ENCODE assay signal across 23 cellular contexts in the genomic region with DNA sequence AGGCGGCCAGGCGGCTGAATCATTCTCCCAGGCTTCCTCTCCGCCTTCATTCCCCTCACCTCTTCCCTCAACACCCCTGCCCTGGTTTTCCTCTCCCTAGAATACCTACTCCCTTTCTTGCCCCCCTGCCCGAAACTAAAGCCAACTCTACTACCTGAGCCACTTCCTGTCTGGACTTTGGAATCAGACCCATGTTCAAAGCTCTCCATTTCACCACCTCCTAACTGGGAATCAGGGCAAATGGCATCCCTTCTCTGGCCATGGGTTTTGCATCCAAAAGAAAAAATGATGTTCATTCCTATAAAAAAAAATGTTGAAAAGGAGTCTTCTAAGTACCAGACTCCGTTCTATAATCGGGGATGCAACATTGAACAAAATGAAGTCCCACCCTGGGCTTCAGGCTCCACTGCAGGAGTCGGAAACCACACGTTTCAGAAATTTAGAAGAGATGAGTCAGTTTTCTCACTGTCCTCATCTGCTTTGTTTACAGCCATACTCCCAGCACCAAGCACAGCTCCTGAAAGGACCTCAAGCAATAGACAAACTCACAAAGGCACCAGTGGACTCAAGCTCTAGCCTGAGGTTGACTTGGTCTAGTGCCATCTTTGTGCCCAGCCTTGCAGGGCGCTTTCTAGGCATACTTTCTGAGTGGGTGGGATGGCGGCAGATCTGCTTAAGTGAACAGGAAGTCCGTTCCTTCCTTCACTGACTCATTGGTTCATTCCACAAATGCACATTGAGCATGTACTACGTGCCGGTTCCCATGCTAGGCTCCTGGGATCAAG.
A peak's percentile ranks its signal among the peaks of the same experiment; 100 is the strongest.
DNase-seq lines count a peak whose midpoint lies in the region; ATAC-seq, FAIRE-seq and TF ChIP-seq lines count a peak whose summit lies in the region.
"Had no signal": no experiment of that assay in that cellular context is flagged by ENCODE, and none has a peak within 500 bp of the region (broad histone marks: within the 10 kb centered on the region; RNA-seq: fewer than 3 reads in every experiment).

No MANE protein-coding gene starts in this region.

- H2AFZ ChIP-seq in astrocyte (ENCODE audit: low read depth, low read length) (no peak overlapping the region), osteoblast (ENCODE audit: low read length) (no peak overlapping the region)

- H3K4me3 ChIP-seq in astrocyte (ENCODE audit: insufficient read depth, low read depth, low read length) (no peak overlapping the region), osteoblast (ENCODE audit: insufficient read depth, low read length) (no peak overlapping the region), gastroesophageal sphincter (no peak overlapping the region)
- H3K4me3 ChIP-seq: gastrocnemius medialis, SJCRH30, upper lobe of right lung had no signal

- H3K4me3 Mint-ChIP-seq in astrocyte (ENCODE audit: unreplicated experiment) = no peak overlapping the region
- H3K4me3 Mint-ChIP-seq: activated T-helper 1 cell treated with anti-CD3 and anti-CD28 coated beads, Interleukin-12 subunit alpha, Interleukin-12 subunit beta, Interleukin-2, Interleukin-4 antibody, amounts not matched to agents 30 ng/mL and 10 ng/mL and 1 ng/mL, durations not matched to agents 14 hours and 24 hours and 36 hours; B cell; IgD-negative memory B cell; stimulated activated naive CD8-positive, alpha-beta T cell treated with anti-CD3 and anti-CD28 coated beads, Interleukin-15, amount 100 ng/mL, for 72 hours had no signal

- no peaks in the 10 kb centered on the region for H3K36me3 ChIP-seq in astrocyte (ENCODE audit: insufficient read depth, low read length)
- no peaks in the 10 kb centered on the region for H3K36me3 ChIP-seq in osteoblast (ENCODE audit: insufficient read depth, low read length)
- no peaks in the 10 kb centered on the region for H3K36me3 ChIP-seq in gastroesophageal sphincter
- H3K36me3 ChIP-seq: gastrocnemius medialis, SJCRH30, upper lobe of right lung had no signal

- TF ChIP-seq CTCF in astrocyte (IDR thresholded peaks at IDR 0.05; ENCODE audit: insufficient read depth, low read depth, low read length) = no peak
- TF ChIP-seq CTCF in osteoblast (IDR thresholded peaks at IDR 0.05; ENCODE audit: extremely low read depth, low read depth, low read length) = no peak
- TF ChIP-seq CTCF in gastroesophageal sphincter (IDR thresholded peaks at IDR 0.05) = no peak

- no peak overlapping the region for H3K4me2 ChIP-seq in astrocyte (ENCODE audit: low read length)
- no peak overlapping the region for H3K4me2 ChIP-seq in osteoblast (ENCODE audit: insufficient read depth, low read length)

- TF ChIP-seq EP300 in gastroesophageal sphincter (IDR thresholded peaks at IDR 0.05) = no peak

- DNase-seq in GM12892 (ENCODE audit: insufficient read length) = peak; percentile 49
- no peak for DNase-seq in astrocyte (ENCODE audit: low read depth)
- peak; percentile 71 for DNase-seq in osteoblast (ENCODE audit: insufficient read length, low spot score, missing footprints)
- no peak for DNase-seq in NCI-H524 (lab: John Stamatoyannopoulos, UW)
- no peak for DNase-seq in head of caudate nucleus
- DNase-seq: Calu3; erythroblast; gastrocnemius medialis; left ventricle myocardium superior; NCI-H1930; stimulated activated CD4-positive, alpha-beta T cell treated with anti-CD3 and anti-CD28 coated beads, Interleukin-1b, Interleukin-23, amount 100 ng/mL, for 48 hours; stimulated activated naive CD8-positive, alpha-beta T cell treated with anti-CD3 and anti-CD28 coated beads, Interleukin-15, amount 100 ng/mL, for 72 hours; upper lobe of right lung had no signal

- FAIRE-seq in GM12892 (lab: Jason Lieb, UNC) (peak; percentile 92), astrocyte (lab: Jason Lieb, UNC) (no peak)
- FAIRE-seq: bronchial epithelial cell, G401.6, H54 had no signal

- H3K4me1 ChIP-seq in astrocyte (ENCODE audit: insufficient read depth, low read length) (no peaks in the 10 kb centered on the region), osteoblast (ENCODE audit: insufficient read depth, low read length) (no peaks in the 10 kb centered on the region), gastroesophageal sphincter (no peaks in the 10 kb centered on the region)
- H3K4me1 ChIP-seq: gastrocnemius medialis, SJCRH30, upper lobe of right lung had no signal

- no peak for TF ChIP-seq POLR2A in GM12892 (IDR thresholded peaks at IDR 0.05; ENCODE audit: low read depth, low read length)
- TF ChIP-seq POLR2A in gastroesophageal sphincter (IDR thresholded peaks at IDR 0.05) = no peak

- H3K36me3 Mint-ChIP-seq in astrocyte (ENCODE audit: low read depth, unreplicated experiment) = no peaks in the 10 kb centered on the region
- H3K36me3 Mint-ChIP-seq: IgD-negative memory B cell had no signal

- H3K27ac ChIP-seq in astrocyte (ENCODE audit: low read depth, low read length) (no peak overlapping the region), osteoblast (ENCODE audit: low read depth, low read length) (no peak overlapping the region), gastroesophageal sphincter (no peak overlapping the region)
- H3K27ac ChIP-seq: gastrocnemius medialis, SJCRH30, upper lobe of right lung had no signal

- no peaks in the 10 kb centered on the region for H3K27me3 ChIP-seq in astrocyte (ENCODE audit: insufficient read depth, low read length)
- H3K27me3 ChIP-seq in osteoblast (ENCODE audit: insufficient read depth, low read length) = no peaks in the 10 kb centered on the region
- peaks cover 86% of the 10 kb centered on the region for H3K27me3 ChIP-seq in gastroesophageal sphincter

- ATAC-seq in HG03066 (IDR thresholded peaks at IDR 0.05; ENCODE audit: low read depth, unreplicated experiment) = peak; percentile 55
- ATAC-seq in gastroesophageal sphincter = no peak
- ATAC-seq: activated CD4-positive, CD25-positive, alpha-beta regulatory T cell treated with anti-CD3 and anti-CD28 coated beads, Interleukin-2, amount 50 U/mL, for 24 hours; gastrocnemius medialis; left ventricle myocardium superior; stimulated activated naive CD8-positive, alpha-beta T cell treated with anti-CD3 and anti-CD28 coated beads, Interleukin-15, amount 100 ng/mL, for 72 hours; upper lobe of right lung had no signal

- H3K9ac ChIP-seq in astrocyte (ENCODE audit: low read length) = no peak overlapping the region

- peaks cover 26% of the 10 kb centered on the region for H3K27me3 Mint-ChIP-seq in astrocyte (ENCODE audit: low read depth, unreplicated experiment)

- no peaks in the 10 kb centered on the region for H3K9me3 Mint-ChIP-seq in astrocyte (ENCODE audit: unreplicated experiment)
- H3K9me3 Mint-ChIP-seq: activated T-helper 1 cell treated with anti-CD3 and anti-CD28 coated beads, Interleukin-12 subunit alpha, Interleukin-12 subunit beta, Interleukin-2, Interleukin-4 antibody, amounts not matched to agents 30 ng/mL and 10 ng/mL and 1 ng/mL, durations not matched to agents 14 hours and 24 hours and 36 hours; IgD-negative memory B cell; stimulated activated naive CD8-positive, alpha-beta T cell treated with anti-CD3 and anti-CD28 coated beads, Interleukin-15, amount 100 ng/mL, for 72 hours had no signal

- H3K79me2 ChIP-seq in astrocyte (ENCODE audit: insufficient read depth, low read length) (no peaks in the 10 kb centered on the region), osteoblast (ENCODE audit: insufficient read depth, low read length) (no peaks in the 10 kb centered on the region)

- H4K20me1 ChIP-seq in astrocyte (ENCODE audit: insufficient read depth, low read length) (no peaks in the 10 kb centered on the region), osteoblast (ENCODE audit: insufficient read depth, low read length) (no peaks in the 10 kb centered on the region)

- peak overlapping the region; percentile 29 for H3K27ac Mint-ChIP-seq in astrocyte (ENCODE audit: unreplicated experiment)
- H3K27ac Mint-ChIP-seq: activated T-helper 1 cell treated with anti-CD3 and anti-CD28 coated beads, Interleukin-12 subunit alpha, Interleukin-12 subunit beta, Interleukin-2, Interleukin-4 antibody, amounts not matched to agents 30 ng/mL and 10 ng/mL and 1 ng/mL, durations not matched to agents 14 hours and 24 hours and 36 hours; B cell; IgD-negative memory B cell had no signal

- 71 to 76% methylated on average over 6 to 12 of the region's 13 CpGs for WGBS in gastroesophageal sphincter (ENCODE audit: low coverage in 1 of 2), 2 donors

- intact Hi-C loops in head of caudate nucleus (cut with DNase I) = no loop called here

- H3K9me3 ChIP-seq in astrocyte (ENCODE audit: insufficient read depth, low read depth, low read length) (no peaks in the 10 kb centered on the region), osteoblast (ENCODE audit: low read depth, low read length) (no peaks in the 10 kb centered on the region), gastroesophageal sphincter (no peaks in the 10 kb centered on the region)
- H3K9me3 ChIP-seq: gastrocnemius medialis, SJCRH30, upper lobe of right lung had no signal

- peaks cover 9% of the 10 kb centered on the region for H3K4me1 Mint-ChIP-seq in astrocyte (ENCODE audit: low read depth, unreplicated experiment)
- H3K4me1 Mint-ChIP-seq: B cell; stimulated activated naive CD8-positive, alpha-beta T cell treated with anti-CD3 and anti-CD28 coated beads, Interleukin-15, amount 100 ng/mL, for 72 hours had no signal

Comparison
In these comparisons a context has a peak if more than half of its experiments do, and no peak if none do; other contexts are left out.
1. DNase-seq: peak in GM12892 (single experiment) and osteoblast (single experiment); none in astrocyte (single experiment), NCI-H524 (0 of 2) and head of caudate nucleus (0 of 42).